ENCODE assay signal across 20 cellular contexts in the genomic region with DNA sequence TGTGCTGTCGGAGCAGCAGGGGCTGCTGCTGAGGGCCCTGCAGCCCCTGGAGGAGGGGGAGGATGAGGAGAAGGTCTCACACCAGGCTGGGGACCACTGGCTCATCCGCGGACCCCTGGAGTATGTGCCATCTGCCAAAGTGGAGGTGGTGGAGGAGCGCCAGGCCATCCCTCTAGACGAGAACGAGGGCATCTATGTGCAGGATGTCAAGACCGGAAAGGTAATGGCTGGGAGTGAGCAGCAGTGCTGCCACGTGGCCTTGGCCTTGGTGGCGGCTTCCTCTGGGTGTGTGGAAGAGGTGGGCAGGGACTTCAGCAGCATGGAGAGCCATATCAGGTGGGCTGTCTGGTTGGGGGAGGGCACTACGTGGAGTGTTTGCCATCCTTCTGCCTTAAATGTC. TPM values are rescaled to one million over a fixed set of nuclear protein-coding genes. Genes with fewer than 3 reads are reported as not detected.
"Had no signal": no experiment of that assay in that cellular context is flagged by ENCODE, and none has a peak within 500 bp of the region (broad histone marks: within the 10 kb centered on the region; RNA-seq: fewer than 3 reads in every experiment).

No MANE protein-coding gene starts in this region.

- H3K4me3 Mint-ChIP-seq: central memory CD8-positive, alpha-beta T cell; memory B cell; natural killer cell; T-helper 1 cell treated with Interleukin-12 subunit alpha and Interleukin-12 subunit beta and Interleukin-4 antibody, amounts not matched to agents 30 μg/mL and 1 μg/mL, for 36 hours had no signal

- H3K9me3 Mint-ChIP-seq: central memory CD8-positive, alpha-beta T cell; memory B cell; natural killer cell; T-helper 1 cell treated with Interleukin-12 subunit alpha and Interleukin-12 subunit beta and Interleukin-4 antibody, amounts not matched to agents 30 μg/mL and 1 μg/mL, for 36 hours had no signal

- H3K36me3 Mint-ChIP-seq: natural killer cell had no signal

- H3K4me1 Mint-ChIP-seq: memory B cell, natural killer cell had no signal

- DNase-seq: activated CD4-positive, alpha-beta T cell treated with anti-CD3 and anti-CD28 coated beads for 48 hours; activated gamma-delta T cell treated with Interleukin-2 at 50 U/mL for 16 hours; anterior cingulate cortex; dermis blood vessel endothelial cell; effector CD4-positive, alpha-beta T cell; kidney glomerular epithelial cell; natural killer cell; right lobe of liver; SK-N-SH; stimulated activated CD4-positive, alpha-beta T cell treated with anti-CD3 and anti-CD28 coated beads, Interleukin-2, amount 100 ng/mL, for 48 hours; stimulated activated naive CD4-positive, alpha-beta T cell treated with Interleukin-2 at 50 U/mL for 16 hours; SW 1271; T-helper 9 cell; trophoblast cell; WERI-Rb-1 had no signal

- H3K27me3 Mint-ChIP-seq: central memory CD8-positive, alpha-beta T cell; memory B cell; progenitor cell of endocrine pancreas had no signal

- H3K27ac Mint-ChIP-seq: memory B cell; natural killer cell; progenitor cell of endocrine pancreas; T-helper 1 cell treated with Interleukin-12 subunit alpha and Interleukin-12 subunit beta and Interleukin-4 antibody, amounts not matched to agents 30 μg/mL and 1 μg/mL, for 36 hours had no signal

RNA-seq across cellular contexts. Expression of a gene that starts 28.2 kb away (rescaled TPM):
- total RNA-seq: bronchial epithelial cell had no signal
